ENCODE assay signal across 12 cellular contexts in genomic region chr4:82363896-82364487, GRCh38. TPM values are rescaled to one million over a fixed set of nuclear protein-coding genes. Genes with fewer than 3 reads are reported as not detected.
DNase-seq lines count a peak whose midpoint lies in the region; ATAC-seq and TF ChIP-seq lines count a peak whose summit lies in the region.
"Had no signal": no experiment of that assay in that cellular context is flagged by ENCODE, and none has a peak within 500 bp of the region (broad histone marks: within the 10 kb centered on the region; RNA-seq: fewer than 3 reads in every experiment).

No MANE protein-coding gene starts in this region.

- no peak overlapping the region for H3K27ac ChIP-seq in CD8-positive, alpha-beta T cell (ENCODE audit: low read depth, low read length)
- H3K27ac ChIP-seq: colonic mucosa, heart left ventricle, tibial nerve had no signal

- POLR2A ChIA-PET in CD8-positive, alpha-beta T cell (lab: Charles Lee) = interaction anchor here (4.5 kb wide), 1 partner anchor 65 kb away, joined by 18 read pairs; the partner anchor contains the start of genes ENOPH1 and HNRNPDL

- DNase-seq in CD8-positive, alpha-beta T cell = no peak
- DNase-seq in HFFc6 = no peak
- no peak for DNase-seq in activated naive CD8-positive, alpha-beta T cell treated with anti-CD3 and anti-CD28 coated beads, Interleukin-2, amount 50 U/mL, for 24 hours
- DNase-seq in neural crest cell (ENCODE audit: low read depth, low spot score) = no peak
- DNase-seq in stimulated activated CD4-positive, alpha-beta T cell treated with anti-CD3 and anti-CD28 coated beads, Interleukin-4, amount 100 ng/mL, for 24 hours = no peak
- DNase-seq: Caco-2, colonic mucosa, heart left ventricle, kidney had no signal

- peak overlapping the region; percentile 71 for H3K27ac Mint-ChIP-seq in CD8-positive, alpha-beta T cell
- H3K27ac Mint-ChIP-seq in HFFc6 (peak overlapping the region; percentile 63; the same call in 1 of the 2 replicates), neural crest cell (ENCODE audit: unreplicated experiment) (no peak overlapping the region)
- H3K27ac Mint-ChIP-seq in activated naive CD8-positive, alpha-beta T cell treated with anti-CD3 and anti-CD28 coated beads, Interleukin-2, amount 50 U/mL, for 24 hours = no peak overlapping the region

- H3K4me1 Mint-ChIP-seq in CD8-positive, alpha-beta T cell (ENCODE audit: low read depth) = peaks cover 90% of the 10 kb centered on the region
- H3K4me1 Mint-ChIP-seq in HFFc6 (ENCODE audit: low read depth) = peaks cover 77% of the 10 kb centered on the region
- H3K4me1 Mint-ChIP-seq in activated naive CD8-positive, alpha-beta T cell treated with anti-CD3 and anti-CD28 coated beads, Interleukin-2, amount 50 U/mL, for 24 hours = peaks cover 93% of the 10 kb centered on the region
- peaks cover 58% of the 10 kb centered on the region for H3K4me1 Mint-ChIP-seq in neural crest cell

- no peak for TF ChIP-seq CTCF in CD8-positive, alpha-beta T cell (IDR thresholded peaks at IDR 0.05)
- TF ChIP-seq CTCF in HFFc6 (IDR thresholded peaks at IDR 0.05) (no peak), neural crest cell (conservative IDR thresholded peaks at IDR 0.05) (no peak)

- H3K36me3 Mint-ChIP-seq in CD8-positive, alpha-beta T cell = peaks cover 46% of the 10 kb centered on the region
- H3K36me3 Mint-ChIP-seq in HFFc6 (ENCODE audit: low read depth) (peaks cover 26% of the 10 kb centered on the region), neural crest cell (ENCODE audit: low read depth) (peaks cover 10% of the 10 kb centered on the region)
- peaks cover 70% of the 10 kb centered on the region for H3K36me3 Mint-ChIP-seq in activated naive CD8-positive, alpha-beta T cell treated with anti-CD3 and anti-CD28 coated beads, Interleukin-2, amount 50 U/mL, for 24 hours (ENCODE audit: low read depth)

- H3K4me3 ChIP-seq in CD8-positive, alpha-beta T cell (ENCODE audit: low read depth, low read length) = no peak overlapping the region
- H3K4me3 ChIP-seq: colonic mucosa, heart left ventricle, tibial nerve had no signal

- intact Hi-C loops in CD8-positive, alpha-beta T cell (cut with DNase I, micrococcal nuclease) = loop anchor here (5.0 to 10.0 kb wide), 3 partner anchors 147 to 921 kb away; partner anchors contain the start of gene COQ2 (in 1 of the 2)

- H3K9me3 Mint-ChIP-seq in CD8-positive, alpha-beta T cell = no peaks in the 10 kb centered on the region
- H3K9me3 Mint-ChIP-seq in HFFc6 = no peaks in the 10 kb centered on the region
- H3K9me3 Mint-ChIP-seq in activated naive CD8-positive, alpha-beta T cell treated with anti-CD3 and anti-CD28 coated beads, Interleukin-2, amount 50 U/mL, for 24 hours = no peaks in the 10 kb centered on the region
- no peaks in the 10 kb centered on the region for H3K9me3 Mint-ChIP-seq in neural crest cell

- peak overlapping the region; percentile 22 for H3K4me3 Mint-ChIP-seq in CD8-positive, alpha-beta T cell
- no peak overlapping the region for H3K4me3 Mint-ChIP-seq in HFFc6
- H3K4me3 Mint-ChIP-seq in activated naive CD8-positive, alpha-beta T cell treated with anti-CD3 and anti-CD28 coated beads, Interleukin-2, amount 50 U/mL, for 24 hours = peak overlapping the region; percentile 21
- peak overlapping the region; percentile 38 for H3K4me3 Mint-ChIP-seq in neural crest cell

- no peaks in the 10 kb centered on the region for H3K36me3 ChIP-seq in CD8-positive, alpha-beta T cell (ENCODE audit: insufficient read depth, low read length)
- H3K36me3 ChIP-seq: colonic mucosa had no signal

- ATAC-seq in CD8-positive, alpha-beta T cell = no peak
- ATAC-seq in activated naive CD8-positive, alpha-beta T cell treated with anti-CD3 and anti-CD28 coated beads, Interleukin-2, amount 50 U/mL, for 24 hours = no peak
- ATAC-seq in GM21381 (IDR thresholded peaks at IDR 0.05; ENCODE audit: unreplicated experiment) (no peak), GM18858 (IDR thresholded peaks at IDR 0.05; ENCODE audit: unreplicated experiment) (no peak)
- ATAC-seq: heart left ventricle had no signal

- H3K27me3 Mint-ChIP-seq in CD8-positive, alpha-beta T cell (ENCODE audit: low read depth) = no peaks in the 10 kb centered on the region
- H3K27me3 Mint-ChIP-seq in HFFc6 (ENCODE audit: insufficient read depth) = no peaks in the 10 kb centered on the region
- H3K27me3 Mint-ChIP-seq in activated naive CD8-positive, alpha-beta T cell treated with anti-CD3 and anti-CD28 coated beads, Interleukin-2, amount 50 U/mL, for 24 hours = no peaks in the 10 kb centered on the region
- H3K27me3 Mint-ChIP-seq in neural crest cell (ENCODE audit: low read depth) = no peaks in the 10 kb centered on the region

- no peaks in the 10 kb centered on the region for H3K9me3 ChIP-seq in CD8-positive, alpha-beta T cell (ENCODE audit: low read length)
- H3K9me3 ChIP-seq: Caco-2, colonic mucosa, heart left ventricle, tibial nerve had no signal

- CTCF ChIA-PET in CD8-positive, alpha-beta T cell (lab: Charles Lee) = no interaction called here

- no peaks in the 10 kb centered on the region for H3K27me3 ChIP-seq in CD8-positive, alpha-beta T cell (ENCODE audit: insufficient read depth, low read length)
- H3K27me3 ChIP-seq: colonic mucosa, heart left ventricle, tibial nerve had no signal

- peaks cover 92% of the 10 kb centered on the region for H3K4me1 ChIP-seq in CD8-positive, alpha-beta T cell (ENCODE audit: insufficient read depth, low read length)

RNA-seq across cellular contexts. Expression of gene HNRNPD, which starts 9.8 kb away (rescaled TPM):
- total RNA-seq in CD8-positive, alpha-beta T cell = 100 to 1,000 TPM; 245 to 248 TPM
- 100 to 1,000 TPM; 149 to 284 (median 243) TPM for total RNA-seq in HFFc6 (2021; fragmentation: NEBNext Ultra II Directional; extraction: Animal tissue kit (Norgen Biotek cat#: 25700))
- 610 and 642 TPM in 2 replicates for total RNA-seq in neural crest cell

Comparison
In these comparisons a context has a peak if more than half of its experiments do, and no peak if none do; other contexts are left out.
1. H3K27ac Mint-ChIP-seq: peak in CD8-positive, alpha-beta T cell (single experiment) and HFFc6 (single experiment); none in activated naive CD8-positive, alpha-beta T cell treated with anti-CD3 and anti-CD28 coated beads, Interleukin-2, amount 50 U/mL, for 24 hours (single experiment) and neural crest cell (single experiment).